In genomic region chr4:182068920-182069319, GRCh38 we compare ENCODE assay signal across 24 cellular contexts.
DNase-seq lines count a peak whose midpoint lies in the region; ATAC-seq, FAIRE-seq and TF ChIP-seq lines count a peak whose summit lies in the region.
"Had no signal": no experiment of that assay in that cellular context is flagged by ENCODE, and none has a peak within 500 bp of the region (broad histone marks: within the 10 kb centered on the region; RNA-seq: fewer than 3 reads in every experiment).

No MANE protein-coding gene starts in this region.

- in situ Hi-C loops in GM12878 (cut with MboI): no loop called here

- POLR2A ChIA-PET in GM12878 (lab: Charles Lee): no interaction called here

- H3K4me3 ChIP-seq in GM12878: no peak overlapping the region
- H3K4me3 ChIP-seq: A549; BLaER1 treated with 17β-estradiol and CSF1 and Interleukin-3, amounts not matched to agents 10 nM and 100 nM had no signal

- intact Hi-C loops in GM12878 (cut with micrococcal nuclease; ENCODE audit: unreplicated experiment) (no loop called here), cardiac septum (cut with DNase I) (no loop called here)

- TF ChIP-seq RAD21 in GM12878 (IDR thresholded peaks at IDR 0.05; ENCODE audit: insufficient read depth, low read depth, low read length): no peak

- peaks cover 9% of the 10 kb centered on the region for H3K36me3 Mint-ChIP-seq in mesothelial cell of epicardium
- H3K36me3 Mint-ChIP-seq: CD8-positive, alpha-beta T cell had no signal

- H3K9me3 ChIP-seq in GM12878 (replicated peaks; ENCODE audit: control insufficient read depth, insufficient read depth, low read length): no peaks in the 10 kb centered on the region; the same call in 1 of the 3 replicates
- H3K9me3 ChIP-seq: A549, Caco-2 had no signal

- H4K20me1 ChIP-seq in GM12878 (ENCODE audit: control insufficient read depth, insufficient read depth): no peaks in the 10 kb centered on the region
- H4K20me1 ChIP-seq: BLaER1 treated with 17β-estradiol and CSF1 and Interleukin-3, amounts not matched to agents 10 nM and 100 nM had no signal

- TF ChIP-seq CTCF in GM12878 (IDR thresholded peaks at IDR 0.05 in 2 of 3, conservative IDR thresholded peaks at IDR 0.05 in 1 of 3; ENCODE audit: control insufficient read depth in 2 of 3, extremely low read depth in 1 of 3, insufficient read depth in 1 of 3, low read depth in 3 of 3, low read length in 3 of 3): no peak
- no peak for TF ChIP-seq CTCF in mesothelial cell of epicardium (IDR thresholded peaks at IDR 0.05; ENCODE audit: unreplicated experiment)

- SMC1A ChIA-PET in GM12878 (lab: Charles Lee; ENCODE audit: uncharacterized antibody, unreplicated experiment): no interaction called here

- RAD21 ChIA-PET in GM12878 (lab: Charles Lee; ENCODE audit: unreplicated experiment): no interaction called here

- no peaks in the 10 kb centered on the region for H3K79me2 ChIP-seq in GM12878 (ENCODE audit: control insufficient read depth, insufficient read depth, low read length)

- no peaks in the 10 kb centered on the region for H3K9me3 Mint-ChIP-seq in mesothelial cell of epicardium
- H3K9me3 Mint-ChIP-seq: CD8-positive, alpha-beta T cell had no signal

- ATAC-seq in GM18519 (IDR thresholded peaks at IDR 0.05; ENCODE audit: low FRiP score, unreplicated experiment) (peak; percentile 69), HG03432 (IDR thresholded peaks at IDR 0.05; ENCODE audit: unreplicated experiment) (peak; percentile 54), GM12878 (no peak)
- ATAC-seq: A549; CD8-positive, alpha-beta T cell had no signal

- no TSS peak for BruUV-seq in GM12878 (replicated peaks; lab: Mats Ljungman, UMichigan)

- TF ChIP-seq POLR2A in GM12878 (IDR thresholded peaks at IDR 0.05; ENCODE audit: low read depth, low read length): no peak

- no peak overlapping the region for H3K27ac ChIP-seq in GM12878 (ENCODE audit: control insufficient read depth, insufficient read depth)
- H3K27ac ChIP-seq: 22Rv1; A549; BLaER1 treated with 17β-estradiol and CSF1 and Interleukin-3, amounts not matched to agents 10 nM and 100 nM; C4-2B had no signal

- H3K9ac ChIP-seq in GM12878 (ENCODE audit: control insufficient read depth, insufficient read depth, low read length): no peak overlapping the region
- H3K9ac ChIP-seq: BLaER1 treated with 17β-estradiol and CSF1 and Interleukin-3, amounts not matched to agents 10 nM and 100 nM had no signal

- CTCF ChIA-PET in GM12878 (lab: Yijun Ruan, JAX): interaction anchor here (0.7 kb wide), 1 partner anchor 689 kb away, joined by 3 read pairs; no protein-coding TSS in a partner anchor

- no peak overlapping the region for H2AFZ ChIP-seq in GM12878 (ENCODE audit: control insufficient read depth, low read depth, low read length)

- no peak for FAIRE-seq in GM12878 (lab: Jason Lieb, UNC)
- no peak for FAIRE-seq in urothelium cell line (lab: Jason Lieb, UNC)
- FAIRE-seq: A549, D721Med, G401.6, GM12892, GM19239 had no signal

- no peak overlapping the region for H3K4me2 ChIP-seq in GM12878 (ENCODE audit: control insufficient read depth, insufficient read depth)
- H3K4me2 ChIP-seq: A549; BLaER1 treated with 17β-estradiol and CSF1 and Interleukin-3, amounts not matched to agents 10 nM and 100 nM had no signal

- no peaks in the 10 kb centered on the region for H3K36me3 ChIP-seq in GM12878 (ENCODE audit: control insufficient read depth in 2 of 2, insufficient read depth in 2 of 2, low read length in 1 of 2)
- H3K36me3 ChIP-seq: BLaER1 treated with 17β-estradiol and CSF1 and Interleukin-3, amounts not matched to agents 10 nM and 100 nM had no signal

- peak overlapping the region; percentile 32 for H3K27ac Mint-ChIP-seq in mesothelial cell of epicardium
- H3K27ac Mint-ChIP-seq: B cell; CD4-positive, alpha-beta T cell; CD8-positive, alpha-beta T cell had no signal

- TF ChIP-seq EP300 in GM12878 (IDR thresholded peaks at IDR 0.05; ENCODE audit: borderline replicate concordance in 1 of 2, control insufficient read depth in 1 of 2, low read depth in 2 of 2, low read length in 2 of 2): no peak

- H3K4me1 Mint-ChIP-seq in mesothelial cell of epicardium: peaks cover 8% of the 10 kb centered on the region
- H3K4me1 Mint-ChIP-seq: B cell had no signal

- no peaks in the 10 kb centered on the region for H3K4me1 ChIP-seq in GM12878 (ENCODE audit: control insufficient read depth, insufficient read depth, low read length)
- H3K4me1 ChIP-seq: A549; BLaER1 treated with 17β-estradiol and CSF1 and Interleukin-3, amounts not matched to agents 10 nM and 100 nM; Caco-2 had no signal

- DNase-seq in GM12878 (ENCODE audit: low read depth, low spot score) (no peak), mesothelial cell of epicardium (ENCODE audit: low spot score in 2 of 2, unreplicated experiment in 2 of 2) (no peak), cardiac septum (ENCODE audit: low spot score) (no peak), urothelium cell line (ENCODE audit: low spot score) (no peak), RPMI8226 (no peak), SKM-1 treated with dmso at 0.1 percent for 144 hours (lab: John Stamatoyannopoulos, UW; ENCODE audit: unreplicated experiment) (no peak)
- DNase-seq: AML-193; Caco-2; Calu3; CD4-positive, alpha-beta T cell; CD8-positive, alpha-beta T cell; DMS79 treated with DMSO at 0.1 percent for 48 hours; GF-D8 had no signal

- H3K27me3 Mint-ChIP-seq in mesothelial cell of epicardium (ENCODE audit: low read depth): no peaks in the 10 kb centered on the region
- H3K27me3 Mint-ChIP-seq: B cell; CD4-positive, alpha-beta T cell had no signal

- no peak overlapping the region for H3K4me3 Mint-ChIP-seq in mesothelial cell of epicardium
- H3K4me3 Mint-ChIP-seq: B cell; CD4-positive, alpha-beta T cell; CD8-positive, alpha-beta T cell had no signal

- no peaks in the 10 kb centered on the region for H3K27me3 ChIP-seq in GM12878 (replicated peaks in 1 of 2; ENCODE audit: control insufficient read depth in 2 of 2, insufficient read depth in 2 of 2, low read length in 1 of 2)
- H3K27me3 ChIP-seq: BLaER1 treated with 17β-estradiol and CSF1 and Interleukin-3, amounts not matched to agents 10 nM and 100 nM had no signal

TF ChIP-seq in GM12878, 131 proteins besides CTCF, POLR2A, EP300 and RAD21:
- peak; percentile 41; the same call in 1 of the 2 replicates for TF ChIP-seq JUNB (IDR thresholded peaks at IDR 0.05)
- no peak for TF ChIP-seq TCF3 (IDR thresholded peaks at IDR 0.05; ENCODE audit: borderline replicate concordance, insufficient read depth, low read depth, low read length)
